In the genomic region with DNA sequence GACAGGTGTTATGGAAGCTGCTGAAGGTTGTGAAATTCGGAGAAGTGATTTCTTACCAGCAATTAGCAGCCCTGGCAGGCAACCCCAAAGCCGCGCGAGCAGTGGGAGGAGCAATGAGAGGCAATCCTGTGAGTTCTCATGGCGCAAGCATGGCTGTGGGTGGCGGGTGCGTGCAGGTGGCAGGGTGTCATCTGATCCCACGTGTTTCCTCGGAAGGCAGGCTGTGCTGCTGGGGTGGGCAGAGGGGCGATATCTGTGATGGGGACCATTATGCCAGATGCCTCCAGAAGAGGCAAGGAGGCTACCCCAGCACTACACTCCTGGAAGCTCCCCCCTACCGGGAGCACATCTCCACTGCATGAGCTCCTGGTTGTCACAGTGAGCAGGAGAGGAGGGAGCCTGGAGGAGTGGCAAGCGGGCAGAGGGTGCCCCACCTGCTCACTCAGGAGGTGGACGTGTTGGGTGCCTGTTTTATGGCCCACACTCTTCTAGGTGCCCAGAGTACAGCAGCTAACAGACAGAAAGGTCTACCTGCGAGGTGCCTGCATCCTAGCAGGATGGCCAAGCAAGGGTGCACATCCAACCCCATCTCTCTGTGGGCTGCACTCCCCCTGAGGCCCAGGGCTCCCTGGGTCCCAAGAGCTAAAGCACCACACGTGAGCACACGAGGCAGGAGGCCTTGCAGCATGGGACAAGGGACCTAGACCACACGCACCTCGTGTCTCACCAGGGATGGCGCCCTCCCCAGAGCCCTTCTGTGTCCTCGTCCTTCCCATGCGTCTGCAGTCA, we compare ENCODE assay signal across 17 cellular contexts.
DNase-seq lines count a peak whose midpoint lies in the region; ATAC-seq and TF ChIP-seq lines count a peak whose summit lies in the region.
"Had no signal": no experiment of that assay in that cellular context is flagged by ENCODE, and none has a peak within 500 bp of the region (broad histone marks: within the 10 kb centered on the region; RNA-seq: fewer than 3 reads in every experiment).

No MANE protein-coding gene starts in this region.

- peaks cover 6% of the 10 kb centered on the region for H3K4me1 Mint-ChIP-seq in activated CD4-positive, alpha-beta memory T cell treated with anti-CD3 and anti-CD28 coated beads, Interleukin-2, amount 10 ng/mL, durations not matched to agents 7 days and 5 days
- peaks cover 5% of the 10 kb centered on the region for H3K4me1 Mint-ChIP-seq in activated CD4-positive, alpha-beta memory T cell treated with anti-CD3 and anti-CD28 coated beads for 36 hours (ENCODE audit: low read depth)
- peaks cover 8% of the 10 kb centered on the region for H3K4me1 Mint-ChIP-seq in activated CD8-positive, alpha-beta T cell treated with anti-CD3 and anti-CD28 coated beads, Interleukin-2, amount 10 ng/mL, durations not matched to agents 7 days and 5 days (ENCODE audit: low read depth)

- H3K36me3 Mint-ChIP-seq in activated CD4-positive, alpha-beta memory T cell treated with anti-CD3 and anti-CD28 coated beads, Interleukin-2, amount 10 ng/mL, durations not matched to agents 7 days and 5 days (ENCODE audit: low read depth): peaks cover 14% of the 10 kb centered on the region
- peaks cover 56% of the 10 kb centered on the region for H3K36me3 Mint-ChIP-seq in activated CD4-positive, alpha-beta memory T cell treated with anti-CD3 and anti-CD28 coated beads for 36 hours
- peaks cover 10% of the 10 kb centered on the region for H3K36me3 Mint-ChIP-seq in activated CD8-positive, alpha-beta T cell treated with anti-CD3 and anti-CD28 coated beads, Interleukin-2, amount 10 ng/mL, durations not matched to agents 7 days and 5 days (ENCODE audit: low read depth)

- H3K9me3 ChIP-seq in spleen: peaks cover 0 to 6% (median 3%) of the 10 kb centered on the region in 8 donors

- no peak for ATAC-seq in activated CD8-positive, alpha-beta T cell treated with anti-CD3 and anti-CD28 coated beads, Interleukin-2, amount 10 ng/mL, durations not matched to agents 7 days and 5 days

- CTCF ChIA-PET in activated CD4-positive, alpha-beta memory T cell treated with anti-CD3 and anti-CD28 coated beads, Interleukin-2, amount 10 ng/mL, durations not matched to agents 7 days and 5 days (lab: Charles Lee): no interaction called here
- CTCF ChIA-PET in activated CD4-positive, alpha-beta memory T cell treated with anti-CD3 and anti-CD28 coated beads for 36 hours (lab: Charles Lee): no interaction called here
- CTCF ChIA-PET in activated CD8-positive, alpha-beta T cell treated with anti-CD3 and anti-CD28 coated beads, Interleukin-2, amount 10 ng/mL, durations not matched to agents 7 days and 5 days (lab: Charles Lee): no interaction called here

- H3K27me3 ChIP-seq in spleen (replicated peaks in 1 of 7): no peaks in the 10 kb centered on the region
- H3K27me3 ChIP-seq: BLaER1 treated with 17β-estradiol and CSF1 and Interleukin-3, amounts not matched to agents 10 nM and 100 nM had no signal

- H3K27ac Mint-ChIP-seq in activated CD4-positive, alpha-beta memory T cell treated with anti-CD3 and anti-CD28 coated beads, Interleukin-2, amount 10 ng/mL, durations not matched to agents 7 days and 5 days: no peak overlapping the region
- no peak overlapping the region for H3K27ac Mint-ChIP-seq in activated CD4-positive, alpha-beta memory T cell treated with anti-CD3 and anti-CD28 coated beads for 36 hours
- H3K27ac Mint-ChIP-seq in activated CD8-positive, alpha-beta T cell treated with anti-CD3 and anti-CD28 coated beads, Interleukin-2, amount 10 ng/mL, durations not matched to agents 7 days and 5 days: no peak overlapping the region
- H3K27ac Mint-ChIP-seq: activated B cell treated with CpG ODN at 0.5 μM for 24 hours had no signal

- H3K4me3 ChIP-seq in spleen: no peak overlapping the region
- H3K4me3 ChIP-seq: BLaER1 treated with 17β-estradiol and CSF1 and Interleukin-3, amounts not matched to agents 10 nM and 100 nM had no signal

- intact Hi-C loops in activated CD4-positive, alpha-beta memory T cell treated with anti-CD3 and anti-CD28 coated beads for 36 hours (cut with micrococcal nuclease): no loop called here
- intact Hi-C loops in spleen (cut with DNase I; ENCODE audit: low total_unique reads): no loop called here

- no peak overlapping the region for H3K4me3 Mint-ChIP-seq in activated CD4-positive, alpha-beta memory T cell treated with anti-CD3 and anti-CD28 coated beads, Interleukin-2, amount 10 ng/mL, durations not matched to agents 7 days and 5 days
- no peak overlapping the region for H3K4me3 Mint-ChIP-seq in activated CD4-positive, alpha-beta memory T cell treated with anti-CD3 and anti-CD28 coated beads for 36 hours
- no peak overlapping the region for H3K4me3 Mint-ChIP-seq in activated CD8-positive, alpha-beta T cell treated with anti-CD3 and anti-CD28 coated beads, Interleukin-2, amount 10 ng/mL, durations not matched to agents 7 days and 5 days
- H3K4me3 Mint-ChIP-seq: activated B cell treated with CpG ODN at 0.5 μM for 24 hours had no signal

- TF ChIP-seq CTCF in spleen (IDR thresholded peaks at IDR 0.05 in 8 of 11, conservative IDR thresholded peaks at IDR 0.05 in 3 of 11): no peak

- peaks cover 0 to 57% (median 25%) of the 10 kb centered on the region in 6 donors for H3K36me3 ChIP-seq in spleen

- no peaks in the 10 kb centered on the region for H3K27me3 Mint-ChIP-seq in activated CD4-positive, alpha-beta memory T cell treated with anti-CD3 and anti-CD28 coated beads, Interleukin-2, amount 10 ng/mL, durations not matched to agents 7 days and 5 days
- H3K27me3 Mint-ChIP-seq in activated CD4-positive, alpha-beta memory T cell treated with anti-CD3 and anti-CD28 coated beads for 36 hours: no peaks in the 10 kb centered on the region
- no peaks in the 10 kb centered on the region for H3K27me3 Mint-ChIP-seq in activated CD8-positive, alpha-beta T cell treated with anti-CD3 and anti-CD28 coated beads, Interleukin-2, amount 10 ng/mL, durations not matched to agents 7 days and 5 days (ENCODE audit: low read depth)
- H3K27me3 Mint-ChIP-seq: activated B cell treated with CpG ODN at 0.5 μM for 24 hours had no signal

- peaks cover 7% of the 10 kb centered on the region for H3K9me3 Mint-ChIP-seq in activated CD4-positive, alpha-beta memory T cell treated with anti-CD3 and anti-CD28 coated beads, Interleukin-2, amount 10 ng/mL, durations not matched to agents 7 days and 5 days
- peaks cover 2% of the 10 kb centered on the region for H3K9me3 Mint-ChIP-seq in activated CD4-positive, alpha-beta memory T cell treated with anti-CD3 and anti-CD28 coated beads for 36 hours
- H3K9me3 Mint-ChIP-seq in activated CD8-positive, alpha-beta T cell treated with anti-CD3 and anti-CD28 coated beads, Interleukin-2, amount 10 ng/mL, durations not matched to agents 7 days and 5 days (ENCODE audit: insufficient read depth): peaks cover 2% of the 10 kb centered on the region
- H3K9me3 Mint-ChIP-seq: activated B cell treated with CpG ODN at 0.5 μM for 24 hours had no signal

- WGBS in spleen, 5 donors: 88 to 98% (median 90%) methylated on average over 20 to 21 of the region's 21 CpGs

- no peak for TF ChIP-seq POLR2A in spleen (IDR thresholded peaks at IDR 0.05)

- no peak overlapping the region for H3K27ac ChIP-seq in spleen
- H3K27ac ChIP-seq: BLaER1 treated with 17β-estradiol and CSF1 and Interleukin-3, amounts not matched to agents 10 nM and 100 nM had no signal

- peaks cover 0 to 15% (median 0%) of the 10 kb centered on the region in 6 donors for H3K4me1 ChIP-seq in spleen

- peak; percentile 5 for DNase-seq in activated CD4-positive, alpha-beta memory T cell treated with anti-CD3 and anti-CD28 coated beads, Interleukin-2, amount 10 ng/mL, durations not matched to agents 7 days and 5 days
- no peak for DNase-seq in activated CD4-positive, alpha-beta memory T cell treated with anti-CD3 and anti-CD28 coated beads for 36 hours
- DNase-seq in NCI-H1105 treated with DMSO at 0.1 percent for 48 hours (lab: John Stamatoyannopoulos, UW) (peak; percentile 37), islet precursor cell (peak; percentile 46), spleen (peak; percentile 55), COLO829 (ENCODE audit: low spot score) (no peak), NCI-H2196 (lab: John Stamatoyannopoulos, UW; ENCODE audit: unreplicated experiment) (no peak)
- no peak for DNase-seq in activated CD8-positive, alpha-beta T cell treated with anti-CD3 and anti-CD28 coated beads, Interleukin-2, amount 10 ng/mL, durations not matched to agents 7 days and 5 days
- DNase-seq: activated B cell treated with CpG ODN at 0.5 μM for 24 hours; activated gamma-delta T cell treated with Interleukin-2 at 50 U/mL for 16 hours; effector memory CD4-positive, alpha-beta T cell; HCEC 1CT; NCI-H1436; NK-92 treated with Interleukin-12 subunit alpha and Interleukin-12 subunit beta, amount 100 ng/mL, for 24 hours; stimulated activated CD4-positive, alpha-beta T cell treated with anti-CD3 and anti-CD28 coated beads, Interleukin-4, amount 100 ng/mL, for 1 hour; T-helper 9 cell had no signal

- POLR2A ChIA-PET in activated CD4-positive, alpha-beta memory T cell treated with anti-CD3 and anti-CD28 coated beads, Interleukin-2, amount 10 ng/mL, durations not matched to agents 7 days and 5 days (lab: Charles Lee): no interaction called here
- POLR2A ChIA-PET in activated CD4-positive, alpha-beta memory T cell treated with anti-CD3 and anti-CD28 coated beads for 36 hours (lab: Charles Lee): no interaction called here
- POLR2A ChIA-PET in activated CD8-positive, alpha-beta T cell treated with anti-CD3 and anti-CD28 coated beads, Interleukin-2, amount 10 ng/mL, durations not matched to agents 7 days and 5 days (lab: Charles Lee): no interaction called here

Comparison
In these comparisons a context has a peak if more than half of its experiments do, and no peak if none do; other contexts are left out.
1. DNase-seq: peak in activated CD4-positive, alpha-beta memory T cell treated with anti-CD3 and anti-CD28 coated beads, Interleukin-2, amount 10 ng/mL, durations not matched to agents 7 days and 5 days (single experiment), NCI-H1105 treated with DMSO at 0.1 percent for 48 hours (single experiment), islet precursor cell (single experiment) and spleen (single experiment); none in activated CD4-positive, alpha-beta memory T cell treated with anti-CD3 and anti-CD28 coated beads for 36 hours (single experiment), COLO829 (single experiment), activated CD8-positive, alpha-beta T cell treated with anti-CD3 and anti-CD28 coated beads, Interleukin-2, amount 10 ng/mL, durations not matched to agents 7 days and 5 days (single experiment) and NCI-H2196 (single experiment).